ENCODE assay signal across 12 cellular contexts in genomic region chrX:132622130-132622529, GRCh38.
A peak's percentile ranks its signal among the peaks of the same experiment; 100 is the strongest.
DNase-seq lines count a peak whose midpoint lies in the region; ATAC-seq and TF ChIP-seq lines count a peak whose summit lies in the region.
"Had no signal": no experiment of that assay in that cellular context is flagged by ENCODE, and none has a peak within 500 bp of the region (broad histone marks: within the 10 kb centered on the region; RNA-seq: fewer than 3 reads in every experiment).

No MANE protein-coding gene starts in this region.

- CTCF ChIA-PET in activated CD8-positive, alpha-beta T cell treated with anti-CD3 and anti-CD28 coated beads, Interleukin-2, amount 10 ng/mL, durations not matched to agents 7 days and 5 days (lab: Charles Lee), result interaction anchor here (1.2 to 1.4 kb wide), 3 partner anchors 9 to 780 kb away, joined by 3 to 5 read pairs (median 4); no protein-coding TSS in a partner anchor
- CTCF ChIA-PET in OCI-LY7 (lab: Charles Lee; ENCODE audit: unreplicated experiment), result no interaction called here

- H3K4me2 ChIP-seq in OCI-LY7 (ENCODE audit: low read length), result no peak overlapping the region

- H3K36me3 Mint-ChIP-seq in activated CD8-positive, alpha-beta T cell treated with anti-CD3 and anti-CD28 coated beads, Interleukin-2, amount 10 ng/mL, durations not matched to agents 7 days and 5 days (ENCODE audit: low read depth), result no peaks in the 10 kb centered on the region

- DNase-seq in A172 (ENCODE audit: low spot score), result peak; percentile 66
- DNase-seq in HPDE6-E6E7 (ENCODE audit: extremely low spot score), result peak; percentile 14
- DNase-seq in activated CD8-positive, alpha-beta T cell treated with anti-CD3 and anti-CD28 coated beads, Interleukin-2, amount 10 ng/mL, durations not matched to agents 7 days and 5 days, result peak; percentile 24
- DNase-seq in head of caudate nucleus, result peak in 27 of 42 donors; percentile 1 to 44 (median 13)
- DNase-seq in OCI-LY7 (ENCODE audit: low spot score), result no peak
- no peak for DNase-seq in NCI-H2081 treated with DMSO at 0.1 percent for 48 hours (lab: John Stamatoyannopoulos, UW)
- DNase-seq in NCI-H526 (lab: John Stamatoyannopoulos, UW), result no peak
- DNase-seq: CD4-positive, alpha-beta T cell; pancreas; upper lobe of left lung had no signal

- no peaks in the 10 kb centered on the region for H3K9me2 ChIP-seq in OCI-LY7 (ENCODE audit: insufficient read depth, low read length)

- no peak overlapping the region for H3K4me3 ChIP-seq in OCI-LY7 (ENCODE audit: low read depth, low read length, poor library complexity, severe bottlenecking)
- H3K4me3 ChIP-seq: adrenal gland, pancreas, upper lobe of left lung had no signal

- no peaks in the 10 kb centered on the region for H3K27me3 Mint-ChIP-seq in activated CD8-positive, alpha-beta T cell treated with anti-CD3 and anti-CD28 coated beads, Interleukin-2, amount 10 ng/mL, durations not matched to agents 7 days and 5 days (ENCODE audit: low read depth)
- H3K27me3 Mint-ChIP-seq: CD4-positive, alpha-beta T cell had no signal

- H4K20me1 ChIP-seq in OCI-LY7 (ENCODE audit: insufficient read depth, low read length), result no peaks in the 10 kb centered on the region

- peaks cover 3% of the 10 kb centered on the region for H3K4me1 Mint-ChIP-seq in activated CD8-positive, alpha-beta T cell treated with anti-CD3 and anti-CD28 coated beads, Interleukin-2, amount 10 ng/mL, durations not matched to agents 7 days and 5 days (ENCODE audit: low read depth)

- H3K4me1 ChIP-seq in OCI-LY7 (ENCODE audit: insufficient read depth, low read length, poor library complexity, severe bottlenecking), result no peaks in the 10 kb centered on the region
- H3K4me1 ChIP-seq: adrenal gland, pancreas, upper lobe of left lung had no signal

- intact Hi-C loops in head of caudate nucleus (cut with DNase I), result no loop called here
- intact Hi-C loops in OCI-LY7 (cut with micrococcal nuclease; ENCODE audit: unreplicated experiment), result no loop called here

- H3K27ac ChIP-seq in OCI-LY7 (ENCODE audit: low read depth, low read length, poor library complexity, severe bottlenecking), result no peak overlapping the region
- H3K27ac ChIP-seq: adrenal gland, pancreas, upper lobe of left lung had no signal

- no peaks in the 10 kb centered on the region for H3K9me3 Mint-ChIP-seq in activated CD8-positive, alpha-beta T cell treated with anti-CD3 and anti-CD28 coated beads, Interleukin-2, amount 10 ng/mL, durations not matched to agents 7 days and 5 days (ENCODE audit: insufficient read depth)
- H3K9me3 Mint-ChIP-seq: CD4-positive, alpha-beta T cell had no signal

- no peaks in the 10 kb centered on the region for H3K36me3 ChIP-seq in OCI-LY7 (ENCODE audit: insufficient read depth, low read length)
- H3K36me3 ChIP-seq: adrenal gland, pancreas, upper lobe of left lung had no signal

- BruUV-seq in OCI-LY7 (replicated peaks; lab: Mats Ljungman, UMichigan), result no TSS peak

- H3K79me2 ChIP-seq in OCI-LY7 (ENCODE audit: insufficient read depth, low read depth, low read length), result no peaks in the 10 kb centered on the region

- no peaks in the 10 kb centered on the region for H3K9me3 ChIP-seq in OCI-LY7 (ENCODE audit: low read length)
- H3K9me3 ChIP-seq: adrenal gland, pancreas, upper lobe of left lung had no signal

- no peak overlapping the region for H3K4me3 Mint-ChIP-seq in activated CD8-positive, alpha-beta T cell treated with anti-CD3 and anti-CD28 coated beads, Interleukin-2, amount 10 ng/mL, durations not matched to agents 7 days and 5 days
- H3K4me3 Mint-ChIP-seq: CD4-positive, alpha-beta T cell had no signal

- no peak for TF ChIP-seq CTCF in OCI-LY7 (conservative IDR thresholded peaks at IDR 0.05; ENCODE audit: low read length)

- POLR2A ChIA-PET in activated CD8-positive, alpha-beta T cell treated with anti-CD3 and anti-CD28 coated beads, Interleukin-2, amount 10 ng/mL, durations not matched to agents 7 days and 5 days (lab: Charles Lee), result interaction anchor here (0.5 kb wide), 1 partner anchor 110 kb away, joined by 3 read pairs; no protein-coding TSS in a partner anchor
- POLR2A ChIA-PET in OCI-LY7 (lab: Charles Lee), result no interaction called here

- H2AFZ ChIP-seq in OCI-LY7 (ENCODE audit: low read length), result no peak overlapping the region

- no peak for ATAC-seq in activated CD8-positive, alpha-beta T cell treated with anti-CD3 and anti-CD28 coated beads, Interleukin-2, amount 10 ng/mL, durations not matched to agents 7 days and 5 days
- no peak for ATAC-seq in HG02623 (IDR thresholded peaks at IDR 0.05; ENCODE audit: unreplicated experiment)
- ATAC-seq: pancreas had no signal

- H3K27ac Mint-ChIP-seq in activated CD8-positive, alpha-beta T cell treated with anti-CD3 and anti-CD28 coated beads, Interleukin-2, amount 10 ng/mL, durations not matched to agents 7 days and 5 days, result no peak overlapping the region
- H3K27ac Mint-ChIP-seq: CD4-positive, alpha-beta T cell had no signal

Comparison
In these comparisons a context has a peak if more than half of its experiments do, and no peak if none do; other contexts are left out.
1. DNase-seq: peak in A172 (single experiment), HPDE6-E6E7 (single experiment), activated CD8-positive, alpha-beta T cell treated with anti-CD3 and anti-CD28 coated beads, Interleukin-2, amount 10 ng/mL, durations not matched to agents 7 days and 5 days (single experiment) and head of caudate nucleus (27 of 42); none in OCI-LY7 (single experiment), NCI-H2081 treated with DMSO at 0.1 percent for 48 hours (single experiment) and NCI-H526 (0 of 2).